ENCODE assay signal across 24 cellular contexts in genomic region chr6:138562691-138563090, GRCh38.
"Had no signal": no experiment of that assay in that cellular context is flagged by ENCODE, and none has a peak within 500 bp of the region (broad histone marks: within the 10 kb centered on the region; RNA-seq: fewer than 3 reads in every experiment).

No MANE protein-coding gene starts in this region.

- H3K9me3 ChIP-seq: ascending aorta, SJCRH30 had no signal

- FAIRE-seq: TTC549 had no signal

- H3K27ac ChIP-seq: ascending aorta, cardiac muscle cell, SJCRH30, SK-N-MC had no signal

- H3K36me3 ChIP-seq: ascending aorta, cardiac muscle cell, SJCRH30 had no signal

- DNase-seq: activated CD4-positive, alpha-beta T cell treated with anti-CD3 and anti-CD28 coated beads, Interleukin-2, amount 10 ng/mL, durations not matched to agents 24 days and 14 days; activated CD4-positive, alpha-beta T cell treated with anti-CD3 and anti-CD28 coated beads, Interleukin-2, amount 50 U/mL, for 4 hours; activated CD8-positive, alpha-beta T cell treated with anti-CD3 and anti-CD28 coated beads for 36 hours; activated gamma-delta T cell; activated naive CD4-positive, alpha-beta T cell treated with Interleukin-2 at 50 U/mL for 16 hours; activated naive CD8-positive, alpha-beta T cell treated with anti-CD3 and anti-CD28 coated beads, Interleukin-2, amount 10 ng/mL, durations not matched to agents 7 days and 5 days; activated T-cell treated with anti-CD3 and anti-CD28 coated beads, Interleukin-2, amount 50 U/mL, for 24 hours; amygdala; Karpas-422; NCI-H1105; NCI-H1436; NCI-H1694; NCI-H1930; NCI-H2081 treated with DMSO at 0.1 percent for 48 hours; NCI-H2171; NCI-H446; NCI-H524 treated with DMSO at 0.1 percent for 48 hours; SHP77; SJCRH30 had no signal

- H3K27me3 ChIP-seq: ascending aorta, cardiac muscle cell, SJCRH30 had no signal

- H3K4me3 ChIP-seq: ascending aorta, cardiac muscle cell, SJCRH30, SK-N-MC had no signal

- H3K4me1 ChIP-seq: ascending aorta, SJCRH30 had no signal

- ATAC-seq: activated CD8-positive, alpha-beta T cell treated with anti-CD3 and anti-CD28 coated beads for 36 hours; Panc1 had no signal
